Comparison of ENCODE assay signal across 8 cellular contexts in the genomic region with DNA sequence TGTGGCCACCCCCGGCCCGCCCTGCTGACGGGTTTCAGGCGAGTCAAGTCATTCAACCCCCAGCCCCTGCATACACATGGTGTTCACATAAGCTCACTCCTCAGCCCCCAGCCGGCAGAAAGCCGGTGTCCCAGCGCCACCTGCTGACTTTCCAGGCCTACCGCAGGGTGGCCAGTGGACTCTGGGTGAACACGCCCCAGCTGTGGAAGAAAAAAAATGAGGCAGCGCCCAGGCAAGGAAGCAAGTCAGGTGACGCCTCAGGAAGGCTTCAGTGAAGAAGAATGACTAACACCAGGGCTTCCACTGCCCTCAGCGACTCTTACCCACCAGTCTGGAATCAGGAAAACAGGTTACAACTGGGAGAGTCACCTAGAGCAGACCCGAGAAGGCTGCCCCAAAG. TPM values are rescaled to one million over a fixed set of nuclear protein-coding genes. Genes with fewer than 3 reads are reported as not detected.
DNase-seq lines count a peak whose midpoint lies in the region; ATAC-seq and TF ChIP-seq lines count a peak whose summit lies in the region.

No MANE protein-coding gene starts in this region.

- H3K4me1 Mint-ChIP-seq in activated CD8-positive, alpha-beta T cell treated with anti-CD3 and anti-CD28 coated beads for 36 hours (ENCODE audit: low read depth): no peaks in the 10 kb centered on the region

- TF ChIP-seq CTCF in 22Rv1 (IDR thresholded peaks at IDR 0.05) (peak; percentile 45), GM06990 (IDR thresholded peaks at IDR 0.05; ENCODE audit: insufficient read depth, low read length, poor library complexity, severe bottlenecking) (peak; percentile 57), fibroblast of pulmonary artery (IDR thresholded peaks at IDR 0.05; ENCODE audit: low read length, missing control alignments) (peak; percentile 59)
- no peak for TF ChIP-seq CTCF in activated CD8-positive, alpha-beta T cell treated with anti-CD3 and anti-CD28 coated beads for 36 hours (IDR thresholded peaks at IDR 0.05)

- no peaks in the 10 kb centered on the region; the same call in none of the 2 replicates for H3K36me3 ChIP-seq in GM06990 (ENCODE audit: control insufficient read depth, insufficient read depth, low read length)

- no peak overlapping the region for H3K27ac ChIP-seq in 22Rv1

- intact Hi-C loops in activated CD8-positive, alpha-beta T cell treated with anti-CD3 and anti-CD28 coated beads for 36 hours (cut with micrococcal nuclease): no loop called here

- H3K27ac Mint-ChIP-seq in activated CD8-positive, alpha-beta T cell treated with anti-CD3 and anti-CD28 coated beads for 36 hours: no peak overlapping the region

- CTCF ChIA-PET in activated CD8-positive, alpha-beta T cell treated with anti-CD3 and anti-CD28 coated beads for 36 hours (lab: Charles Lee): interaction anchor here (0.7 to 1.5 kb wide), 7 partner anchors 8 to 47 kb away, joined by 3 to 4 read pairs (median 4); no protein-coding TSS in a partner anchor

- no peaks in the 10 kb centered on the region for H3K9me3 Mint-ChIP-seq in activated CD8-positive, alpha-beta T cell treated with anti-CD3 and anti-CD28 coated beads for 36 hours

- no peaks in the 10 kb centered on the region for H3K27me3 Mint-ChIP-seq in activated CD8-positive, alpha-beta T cell treated with anti-CD3 and anti-CD28 coated beads for 36 hours

- peak; percentile 85 for ATAC-seq in activated CD8-positive, alpha-beta T cell treated with anti-CD3 and anti-CD28 coated beads for 36 hours
- ATAC-seq in GM18520 (IDR thresholded peaks at IDR 0.05; ENCODE audit: unreplicated experiment) (no peak), HG03139 (IDR thresholded peaks at IDR 0.05; ENCODE audit: unreplicated experiment) (no peak)

- H3K4me3 ChIP-seq in GM06990 (replicated peaks; ENCODE audit: low read depth, low read length): no peak overlapping the region
- H3K4me3 ChIP-seq in fibroblast of pulmonary artery (replicated peaks; ENCODE audit: low read depth, low read length): no peak overlapping the region

- no peaks in the 10 kb centered on the region for H3K27me3 ChIP-seq in GM06990 (replicated peaks; ENCODE audit: control insufficient read depth, insufficient read depth, low read length)

- DNase-seq in GM06990 (ENCODE audit: extremely low read depth, insufficient read length) (no peak), NCI-H1930 (lab: John Stamatoyannopoulos, UW) (peak; percentile 3 to 17), fibroblast of pulmonary artery (ENCODE audit: low read depth) (peak; percentile 78), occipital lobe (lab: John Stamatoyannopoulos, UW) (peak; percentile 38)
- peak; percentile 52 for DNase-seq in activated CD8-positive, alpha-beta T cell treated with anti-CD3 and anti-CD28 coated beads for 36 hours

- H3K36me3 Mint-ChIP-seq in activated CD8-positive, alpha-beta T cell treated with anti-CD3 and anti-CD28 coated beads for 36 hours (ENCODE audit: low read depth): peaks cover 12% of the 10 kb centered on the region

- POLR2A ChIA-PET in activated CD8-positive, alpha-beta T cell treated with anti-CD3 and anti-CD28 coated beads for 36 hours (lab: Charles Lee): no interaction called here

- no peak overlapping the region for H3K4me3 Mint-ChIP-seq in activated CD8-positive, alpha-beta T cell treated with anti-CD3 and anti-CD28 coated beads for 36 hours

RNA-seq across cellular contexts. Expression of a gene that starts 15.8 kb away (rescaled TPM):
- total RNA-seq in activated CD8-positive, alpha-beta T cell treated with anti-CD3 and anti-CD28 coated beads for 36 hours: 100 to 1,000 TPM in 1 of 2 experiments, 10 to 100 TPM in 1; 97.6 to 102 TPM
- total RNA-seq in occipital lobe: 60.2 TPM

RNA-seq across cellular contexts. Expression of a gene that starts 16.2 kb away (rescaled TPM):
- 1 to 10 TPM; 3.9 to 4.4 TPM for total RNA-seq in activated CD8-positive, alpha-beta T cell treated with anti-CD3 and anti-CD28 coated beads for 36 hours
- total RNA-seq in occipital lobe: 5.0 TPM

RNA-seq across cellular contexts. Expression of a gene that starts 20.7 kb away (rescaled TPM):
- total RNA-seq in activated CD8-positive, alpha-beta T cell treated with anti-CD3 and anti-CD28 coated beads for 36 hours: 1 to 10 TPM; 2.5 to 2.7 TPM
- total RNA-seq in occipital lobe: 11.4 TPM

RNA-seq across cellular contexts. Expression of a gene that starts 34.8 kb away (rescaled TPM):
- 1 to 10 TPM in 1 of 2 experiments, under 1 TPM in 1; 0.70 to 1.1 TPM for total RNA-seq in activated CD8-positive, alpha-beta T cell treated with anti-CD3 and anti-CD28 coated beads for 36 hours
- total RNA-seq in occipital lobe: 27.5 TPM

RNA-seq across cellular contexts. Expression of a gene that starts 55.6 kb away (rescaled TPM):
- 1 to 10 TPM; 7.7 to 8.2 TPM for total RNA-seq in activated CD8-positive, alpha-beta T cell treated with anti-CD3 and anti-CD28 coated beads for 36 hours
- 0.47 TPM for total RNA-seq in occipital lobe
